Comparison of ENCODE assay signal across 27 cellular contexts in genomic region chr20:10404959-10405530, GRCh38.
"Had no signal": no experiment of that assay in that cellular context is flagged by ENCODE, and none has a peak within 500 bp of the region (broad histone marks: within the 10 kb centered on the region; RNA-seq: fewer than 3 reads in every experiment).

No MANE protein-coding gene starts in this region.

- H3K27ac ChIP-seq: coronary artery, neural progenitor cell, prostate gland, thoracic aorta, tibial nerve, vagina had no signal

- H3K9ac ChIP-seq: neural progenitor cell had no signal

- H3K9me3 ChIP-seq: mucosa of descending colon, prostate gland, thoracic aorta, tibial nerve, vagina had no signal

- H3K4me1 ChIP-seq: neural progenitor cell, prostate gland, tibial nerve, vagina had no signal

- FAIRE-seq: frontal cortex, small intestine had no signal

- H3K27me3 ChIP-seq: neural progenitor cell, tibial nerve, vagina had no signal

- H3K4me2 ChIP-seq: neural progenitor cell had no signal

- H3K4me3 ChIP-seq: coronary artery, lung, mucosa of descending colon, neural progenitor cell, prostate gland, thoracic aorta, tibial nerve, vagina had no signal

- H3K27me3 Mint-ChIP-seq: effector memory CD8-positive, alpha-beta T cell; memory B cell; naive B cell; stimulated activated naive B cell treated with anti-CD40 and anti-IgM and Interleukin-4, amounts not matched to agents 10 μg/mL and 1 μg/mL and 100 μg/mL, for 72 hours; stimulated activated naive CD8-positive, alpha-beta T cell treated with anti-CD3 and anti-CD28 coated beads, Interleukin-15, Interleukin-2, amounts not matched to agents 100 ng/mL and 50 ng/mL, for 24 hours had no signal

- H3K9me3 Mint-ChIP-seq: effector memory CD8-positive, alpha-beta T cell; immature natural killer cell; memory B cell; mesothelial cell of epicardium; naive B cell; nephron; neural progenitor cell; stimulated activated naive B cell treated with anti-CD40 and anti-IgM and Interleukin-4, amounts not matched to agents 10 μg/mL and 1 μg/mL and 100 μg/mL, for 72 hours; stimulated activated naive CD8-positive, alpha-beta T cell treated with anti-CD3 and anti-CD28 coated beads, Interleukin-15, Interleukin-2, amounts not matched to agents 100 ng/mL and 50 ng/mL, for 24 hours had no signal

- H3K4me1 Mint-ChIP-seq: immature natural killer cell, nephron, neural progenitor cell had no signal

- H3K36me3 ChIP-seq: neural progenitor cell, prostate gland had no signal

- ATAC-seq: effector memory CD8-positive, alpha-beta T cell; left colon; left ventricle myocardium superior; mucosa of descending colon; right cardiac atrium; stimulated activated naive B cell treated with anti-CD40 and anti-IgM and Interleukin-4, amounts not matched to agents 10 μg/mL and 1 μg/mL and 100 μg/mL, for 72 hours had no signal

- H3K4me3 Mint-ChIP-seq: effector memory CD8-positive, alpha-beta T cell; immature natural killer cell; memory B cell; mesothelial cell of epicardium; naive B cell; nephron; neural progenitor cell; stimulated activated naive B cell treated with anti-CD40 and anti-IgM and Interleukin-4, amounts not matched to agents 10 μg/mL and 1 μg/mL and 100 μg/mL, for 72 hours; stimulated activated naive CD8-positive, alpha-beta T cell treated with anti-CD3 and anti-CD28 coated beads, Interleukin-15, Interleukin-2, amounts not matched to agents 100 ng/mL and 50 ng/mL, for 24 hours had no signal

- H3K36me3 Mint-ChIP-seq: mesothelial cell of epicardium, neural progenitor cell had no signal

- H3K27ac Mint-ChIP-seq: immature natural killer cell; memory B cell; mesothelial cell of epicardium; nephron; neural progenitor cell; stimulated activated naive B cell treated with anti-CD40 and anti-IgM and Interleukin-4, amounts not matched to agents 10 μg/mL and 1 μg/mL and 100 μg/mL, for 72 hours; stimulated activated naive CD8-positive, alpha-beta T cell treated with anti-CD3 and anti-CD28 coated beads, Interleukin-15, Interleukin-2, amounts not matched to agents 100 ng/mL and 50 ng/mL, for 24 hours had no signal

- DNase-seq: dermis blood vessel endothelial cell; effector memory CD8-positive, alpha-beta T cell; hypothalamus; immature natural killer cell; islet precursor cell; kidney glomerular epithelial cell; left colon; left ventricle myocardium superior; mucosa of descending colon; naive B cell; right cardiac atrium; small intestine; stimulated activated CD4-positive, alpha-beta T cell treated with anti-CD3 and anti-CD28 coated beads, Interleukin-15, amount 100 ng/mL, for 24 hours; stimulated activated CD4-positive, alpha-beta T cell treated with anti-CD3 and anti-CD28 coated beads, Interleukin-2, amount 100 ng/mL, for 48 hours; stimulated activated naive B cell treated with anti-CD40 and anti-IgM and Interleukin-4, amounts not matched to agents 10 μg/mL and 1 μg/mL and 100 μg/mL, for 72 hours had no signal
